10 cellular contexts compared by ENCODE assay signal in genomic region chr5:55037046-55037771, GRCh38. TPM values are rescaled to one million over a fixed set of nuclear protein-coding genes. Genes with fewer than 3 reads are reported as not detected.
DNase-seq lines count a peak whose midpoint lies in the region; ATAC-seq, FAIRE-seq and TF ChIP-seq lines count a peak whose summit lies in the region.
"Had no signal": no experiment of that assay in that cellular context is flagged by ENCODE, and none has a peak within 500 bp of the region (broad histone marks: within the 10 kb centered on the region; RNA-seq: fewer than 3 reads in every experiment).

No MANE protein-coding gene starts in this region.

- peak in 1 of 2 experiments; percentile 38; a peak in 1 of 6 replicates for ATAC-seq in A549

- peaks cover 9% of the 10 kb centered on the region for H3K9me3 Mint-ChIP-seq in activated T-helper 1 cell treated with anti-CD3 and anti-CD28 coated beads, Interleukin-12 subunit alpha, Interleukin-12 subunit beta, Interleukin-2, Interleukin-4 antibody, amounts not matched to agents 30 ng/mL and 10 ng/mL and 1 ng/mL, durations not matched to agents 14 hours and 24 hours and 36 hours
- no peaks in the 10 kb centered on the region for H3K9me3 Mint-ChIP-seq in type B pancreatic cell

- no peak for TF ChIP-seq RAD21 in A549 (conservative IDR thresholded peaks at IDR 0.05 in 1 of 2, IDR thresholded peaks at IDR 0.05 in 1 of 2)

- DNase-seq in A549 (ENCODE audit: low read depth in 1 of 2, low spot score in 1 of 2): peak in 1 of 2 experiments; percentile 2
- DNase-seq in HTR-8/SVneo (ENCODE audit: insufficient read length, low spot score): no peak
- peak; percentile 72 for DNase-seq in activated T-helper 1 cell treated with anti-CD3 and anti-CD28 coated beads, Interleukin-12 subunit alpha, Interleukin-12 subunit beta, Interleukin-2, Interleukin-4 antibody, amounts not matched to agents 30 ng/mL and 10 ng/mL and 1 ng/mL, durations not matched to agents 14 hours and 24 hours and 36 hours (ENCODE audit: low spot score)
- DNase-seq in mesendoderm: peak; percentile 86
- no peak for DNase-seq in ovary
- no peak for DNase-seq in type B pancreatic cell (ENCODE audit: extremely low spot score, unreplicated experiment)
- DNase-seq in NCI-H2029 treated with DMSO at 0.1 percent for 48 hours (lab: John Stamatoyannopoulos, UW): no peak
- DNase-seq in RPMI8226: no peak

- no peaks in the 10 kb centered on the region for H3K36me3 ChIP-seq in mesendoderm (ENCODE audit: control insufficient read depth, insufficient read depth, low read length)
- no peaks in the 10 kb centered on the region for H3K36me3 ChIP-seq in ovary

- no peak for TF ChIP-seq EP300 in A549 (IDR thresholded peaks at IDR 0.05)
- no peak for TF ChIP-seq EP300 in ovary (IDR thresholded peaks at IDR 0.05)

- no peak overlapping the region for H3K23ac ChIP-seq in mesendoderm (ENCODE audit: low read length)

- CTCF ChIA-PET in A549 (lab: Yijun Ruan, JAX): interaction anchor here (1.5 kb wide), 1 partner anchor 12 kb away, joined by 4 read pairs; no protein-coding TSS in a partner anchor

- no peak overlapping the region for H3K4me2 ChIP-seq in A549
- no peak overlapping the region for H3K4me2 ChIP-seq in mesendoderm (ENCODE audit: low read length)

- H3K79me1 ChIP-seq in mesendoderm (ENCODE audit: low read length): no peaks in the 10 kb centered on the region

- H2BK120ac ChIP-seq in mesendoderm (ENCODE audit: low read depth, low read length): no peak overlapping the region

- peak overlapping the region; percentile 50 for H3K4me3 Mint-ChIP-seq in activated T-helper 1 cell treated with anti-CD3 and anti-CD28 coated beads, Interleukin-12 subunit alpha, Interleukin-12 subunit beta, Interleukin-2, Interleukin-4 antibody, amounts not matched to agents 30 ng/mL and 10 ng/mL and 1 ng/mL, durations not matched to agents 14 hours and 24 hours and 36 hours
- H3K4me3 Mint-ChIP-seq in type B pancreatic cell: no peak overlapping the region
- H3K4me3 Mint-ChIP-seq: CD14-positive monocyte had no signal

- intact Hi-C loops in activated T-helper 1 cell treated with anti-CD3 and anti-CD28 coated beads, Interleukin-12 subunit alpha, Interleukin-12 subunit beta, Interleukin-2, Interleukin-4 antibody, amounts not matched to agents 30 ng/mL and 10 ng/mL and 1 ng/mL, durations not matched to agents 14 hours and 24 hours and 36 hours (cut with micrococcal nuclease): loop anchor here (1.0 to 10.0 kb wide), 11 partner anchors 13 to 320 kb away; partner anchors contain the start of genes GZMA and GZMK
- intact Hi-C loops in ovary (cut with DNase I): no loop called here

- no peaks in the 10 kb centered on the region for H3K9me3 ChIP-seq in A549
- no peaks in the 10 kb centered on the region for H3K9me3 ChIP-seq in ovary

- H3K4me1 Mint-ChIP-seq in activated T-helper 1 cell treated with anti-CD3 and anti-CD28 coated beads, Interleukin-12 subunit alpha, Interleukin-12 subunit beta, Interleukin-2, Interleukin-4 antibody, amounts not matched to agents 30 ng/mL and 10 ng/mL and 1 ng/mL, durations not matched to agents 14 hours and 24 hours and 36 hours (ENCODE audit: low read depth): peaks cover 61% of the 10 kb centered on the region
- H3K4me1 Mint-ChIP-seq in type B pancreatic cell (ENCODE audit: unreplicated experiment): no peaks in the 10 kb centered on the region
- H3K4me1 Mint-ChIP-seq: CD14-positive monocyte had no signal

- H3K27ac ChIP-seq in A549 (no peak overlapping the region), mesendoderm (ENCODE audit: low read depth, low read length) (no peak overlapping the region), ovary (no peak overlapping the region)

- no peak overlapping the region for H2BK5ac ChIP-seq in mesendoderm (ENCODE audit: low read length)

- peak overlapping the region; percentile 93 for H3K27ac Mint-ChIP-seq in activated T-helper 1 cell treated with anti-CD3 and anti-CD28 coated beads, Interleukin-12 subunit alpha, Interleukin-12 subunit beta, Interleukin-2, Interleukin-4 antibody, amounts not matched to agents 30 ng/mL and 10 ng/mL and 1 ng/mL, durations not matched to agents 14 hours and 24 hours and 36 hours
- no peak overlapping the region for H3K27ac Mint-ChIP-seq in type B pancreatic cell

- no peak overlapping the region for H4K8ac ChIP-seq in mesendoderm (ENCODE audit: low read depth, low read length)

- POLR2A ChIA-PET in A549 (lab: Yijun Ruan, JAX): no interaction called here

- 57% methylated on average over 7 of the region's 7 CpGs for WGBS in A549 (ENCODE audit: missing lambda C conversion rate)
- WGBS in mesendoderm (ENCODE audit: extremely low coverage, insufficient coverage, low lambda C conversion rate): no CpG with 5 or more reads among the region's 7 CpGs
- 78 to 82% (median 81%) methylated on average over 7 of the region's 7 CpGs for WGBS in ovary, 3 donors

- H3K27me3 Mint-ChIP-seq in activated T-helper 1 cell treated with anti-CD3 and anti-CD28 coated beads, Interleukin-12 subunit alpha, Interleukin-12 subunit beta, Interleukin-2, Interleukin-4 antibody, amounts not matched to agents 30 ng/mL and 10 ng/mL and 1 ng/mL, durations not matched to agents 14 hours and 24 hours and 36 hours (ENCODE audit: insufficient read depth): no peaks in the 10 kb centered on the region
- H3K27me3 Mint-ChIP-seq in type B pancreatic cell: no peaks in the 10 kb centered on the region

- H3K4me1 ChIP-seq in A549 (no peaks in the 10 kb centered on the region), mesendoderm (ENCODE audit: control insufficient read depth, low read depth, low read length) (peaks cover 3% of the 10 kb centered on the region), ovary (ENCODE audit: insufficient read depth) (no peaks in the 10 kb centered on the region)

- no peak for TF ChIP-seq CTCF in A549 (IDR thresholded peaks at IDR 0.05)
- TF ChIP-seq CTCF in ovary (IDR thresholded peaks at IDR 0.05): no peak
- no peak for TF ChIP-seq CTCF in type B pancreatic cell (conservative IDR thresholded peaks at IDR 0.05)

- no peaks in the 10 kb centered on the region for H3K79me2 ChIP-seq in mesendoderm (ENCODE audit: control insufficient read depth, insufficient read depth, low read length)

- peaks cover 24% of the 10 kb centered on the region for H3K36me3 Mint-ChIP-seq in activated T-helper 1 cell treated with anti-CD3 and anti-CD28 coated beads, Interleukin-12 subunit alpha, Interleukin-12 subunit beta, Interleukin-2, Interleukin-4 antibody, amounts not matched to agents 30 ng/mL and 10 ng/mL and 1 ng/mL, durations not matched to agents 14 hours and 24 hours and 36 hours (ENCODE audit: low read depth)
- no peaks in the 10 kb centered on the region for H3K36me3 Mint-ChIP-seq in type B pancreatic cell
- H3K36me3 Mint-ChIP-seq: CD14-positive monocyte had no signal

- FAIRE-seq in A549 (lab: Jason Lieb, UNC) (no peak), HTR-8/SVneo (lab: Jason Lieb, UNC) (peak; percentile 13)

- TF ChIP-seq POLR2A in A549 (IDR thresholded peaks at IDR 0.05; ENCODE audit: low read length) (no peak), ovary (IDR thresholded peaks at IDR 0.05) (no peak)

- H2BK15ac ChIP-seq in mesendoderm (replicated peaks; ENCODE audit: low read depth): peak overlapping the region; percentile 27

- H2AK5ac ChIP-seq in mesendoderm (ENCODE audit: low read length): no peak overlapping the region

- no peak overlapping the region for H4K5ac ChIP-seq in mesendoderm (ENCODE audit: low read length)

- no peak overlapping the region for H3K56ac ChIP-seq in mesendoderm (ENCODE audit: low read length)

- H3K9ac ChIP-seq in mesendoderm (ENCODE audit: low read length): no peak overlapping the region

- H3K4me3 ChIP-seq in A549 (no peak overlapping the region), mesendoderm (ENCODE audit: low read length) (no peak overlapping the region), ovary (no peak overlapping the region)

- H3K18ac ChIP-seq in mesendoderm (ENCODE audit: low read length): peak overlapping the region; percentile 23

- H3K27me3 ChIP-seq in mesendoderm (ENCODE audit: insufficient read depth, low read length, poor library complexity) (no peaks in the 10 kb centered on the region), ovary (no peaks in the 10 kb centered on the region)

- H3K4ac ChIP-seq in mesendoderm (ENCODE audit: low read depth, low read length): peak overlapping the region; percentile 16

TF ChIP-seq in A549, 52 proteins besides CTCF, POLR2A, EP300 and RAD21 (continues in another document):
- TF ChIP-seq NPAS2 (CRISPR knock-in tag; IDR thresholded peaks at IDR 0.05; ENCODE audit: borderline replicate concordance) (no peak), MAFK (IDR thresholded peaks at IDR 0.05; ENCODE audit: partially characterized antibody) (peak; percentile 79)

RNA-seq across cellular contexts. Expression of gene GZMK, which starts 13.2 kb away (rescaled TPM):
- polyA plus RNA-seq in A549 (2011; rRNA removed) (not detected in 2 replicates), A549 (2017; fragmentation: RNase III; extraction: RNeasy Plus Mini Kit Qiagen cat#74134 plus additional on column Dnase treatment) (not detected in 3 replicates), ovary (1 to 10 TPM in 1 of 2 donors, under 1 TPM in 1; 0.47 to 9.5 TPM)
- not detected in 2 replicates for polyA plus RNA-seq in A549 (2012; cell fraction: cytosol; rRNA removed)
- not detected in 2 replicates for polyA plus RNA-seq in A549 (2012; cell fraction: nucleus; rRNA removed)
- polyA minus RNA-seq in A549 (2011; rRNA and poly(A)+ RNA removed): not detected in 2 replicates
- 6.2 and 7.0 TPM in 2 replicates for total RNA-seq in activated T-helper 1 cell treated with anti-CD3 and anti-CD28 coated beads, Interleukin-12 subunit alpha, Interleukin-12 subunit beta, Interleukin-2, Interleukin-4 antibody, amounts not matched to agents 30 ng/mL and 10 ng/mL and 1 ng/mL, durations not matched to agents 14 hours and 24 hours and 36 hours
- not detected for polyA plus RNA-seq in mesendoderm (2013, experiment 1 of 2)
- polyA plus RNA-seq in mesendoderm (2013, experiment 2 of 2): not detected
- total RNA-seq in ovary (1 to 10 TPM in 1 of 7 donors, under 1 TPM in 4, not detected in 2; 0.23 to 1.1 (median 0.77) TPM), type B pancreatic cell (ENCODE audit: low replicate concordance) (not detected in 2 replicates)

RNA-seq across cellular contexts. Expression of gene ESM1, which starts 51.8 kb away (rescaled TPM):
- not detected in 2 replicates for polyA plus RNA-seq in A549 (2011; rRNA removed)
- not detected in 2 replicates for polyA plus RNA-seq in A549 (2012; cell fraction: cytosol; rRNA removed)
- not detected in 2 replicates for polyA plus RNA-seq in A549 (2012; cell fraction: nucleus; rRNA removed)
- not detected in 3 replicates for polyA plus RNA-seq in A549 (2017; fragmentation: RNase III; extraction: RNeasy Plus Mini Kit Qiagen cat#74134 plus additional on column Dnase treatment)
- not detected in 2 replicates for polyA minus RNA-seq in A549 (2011; rRNA and poly(A)+ RNA removed)
- not detected in 2 replicates for total RNA-seq in activated T-helper 1 cell treated with anti-CD3 and anti-CD28 coated beads, Interleukin-12 subunit alpha, Interleukin-12 subunit beta, Interleukin-2, Interleukin-4 antibody, amounts not matched to agents 30 ng/mL and 10 ng/mL and 1 ng/mL, durations not matched to agents 14 hours and 24 hours and 36 hours
- polyA plus RNA-seq in mesendoderm (2013, experiment 1 of 2): not detected
- not detected for polyA plus RNA-seq in mesendoderm (2013, experiment 2 of 2)
- under 1 TPM in 4 of 7 donors, not detected in 3; 0.10 to 0.50 (median 0.19) TPM for total RNA-seq in ovary
- polyA plus RNA-seq in ovary: 1 to 10 TPM in 1 of 2 donors, under 1 TPM in 1; 0.47 to 1.5 TPM
- 0.17 and 0.29 TPM in 2 replicates for total RNA-seq in type B pancreatic cell (ENCODE audit: low replicate concordance)
- total RNA-seq: subcutaneous adipose tissue had no signal
- polyA plus RNA-seq: CD14-positive monocyte had no signal

Comparison
In these comparisons a context has a peak if more than half of its experiments do, and no peak if none do; other contexts are left out.
1. DNase-seq: peak in activated T-helper 1 cell treated with anti-CD3 and anti-CD28 coated beads, Interleukin-12 subunit alpha, Interleukin-12 subunit beta, Interleukin-2, Interleukin-4 antibody, amounts not matched to agents 30 ng/mL and 10 ng/mL and 1 ng/mL, durations not matched to agents 14 hours and 24 hours and 36 hours (single experiment) and mesendoderm (single experiment); none in HTR-8/SVneo (single experiment), ovary (0 of 5), type B pancreatic cell (single experiment), NCI-H2029 treated with DMSO at 0.1 percent for 48 hours (single experiment) and RPMI8226 (single experiment).